13 cellular contexts compared by ENCODE assay signal in the genomic region with DNA sequence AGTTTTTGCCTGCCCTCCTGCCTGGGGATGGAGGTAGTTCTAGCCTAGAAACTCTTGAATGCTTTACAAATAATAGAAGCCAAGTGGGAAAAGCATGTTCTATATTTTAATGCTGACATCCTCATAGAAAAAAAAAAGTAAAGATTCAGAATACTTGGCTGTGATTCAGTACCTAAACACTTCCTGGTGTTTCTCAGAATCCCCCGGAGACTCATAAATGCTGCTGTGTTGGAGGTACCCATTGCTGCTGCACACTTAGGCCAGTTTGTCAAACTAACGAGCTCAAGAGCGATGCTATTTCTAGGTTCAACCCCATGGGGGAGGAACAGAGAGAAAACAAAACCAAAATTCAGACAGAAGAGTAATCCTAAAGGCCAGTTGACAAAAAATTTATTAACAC. TPM values are rescaled to one million over a fixed set of nuclear protein-coding genes. Genes with fewer than 3 reads are reported as not detected.
DNase-seq lines count a peak whose midpoint lies in the region; ATAC-seq and TF ChIP-seq lines count a peak whose summit lies in the region.
"Had no signal": no experiment of that assay in that cellular context is flagged by ENCODE, and none has a peak within 500 bp of the region (broad histone marks: within the 10 kb centered on the region; RNA-seq: fewer than 3 reads in every experiment).

No MANE protein-coding gene starts in this region.

- in situ Hi-C loops in astrocyte of the spinal cord (cut with HindIII; ENCODE audit: low sequenced_read_pairs) = no loop called here

- TF ChIP-seq CTCF in astrocyte of the spinal cord (IDR thresholded peaks at IDR 0.05; ENCODE audit: low read depth, low read length) (no peak), nephron (IDR thresholded peaks at IDR 0.05; ENCODE audit: unreplicated experiment in 3 of 3) (no peak), vagina (IDR thresholded peaks at IDR 0.05) (no peak)

- TF ChIP-seq POLR2A in vagina (IDR thresholded peaks at IDR 0.05) = no peak

- H3K4me1 ChIP-seq in vagina = no peaks in the 10 kb centered on the region

- peaks cover 34% of the 10 kb centered on the region for H3K4me1 Mint-ChIP-seq in nephron
- H3K4me1 Mint-ChIP-seq in naive thymus-derived CD8-positive, alpha-beta T cell = peaks cover 0 to 2% (median 0%) of the 10 kb centered on the region in 4 donors
- H3K4me1 Mint-ChIP-seq: activated naive CD8-positive, alpha-beta T cell treated with anti-CD3 and anti-CD28 coated beads, Interleukin-2, amount 10 ng/mL, durations not matched to agents 7 days and 5 days had no signal

- H3K4me3 ChIP-seq in astrocyte of the spinal cord (ENCODE audit: low read depth, low read length) (no peak overlapping the region), vagina (no peak overlapping the region)
- H3K4me3 ChIP-seq: left ventricle myocardium inferior had no signal

- peak overlapping the region; percentile 75 to 92 (median 80) for H3K27ac Mint-ChIP-seq in nephron
- no peak overlapping the region for H3K27ac Mint-ChIP-seq in naive thymus-derived CD8-positive, alpha-beta T cell
- H3K27ac Mint-ChIP-seq: activated naive CD8-positive, alpha-beta T cell treated with anti-CD3 and anti-CD28 coated beads, Interleukin-2, amount 10 ng/mL, durations not matched to agents 7 days and 5 days; dendritic cell treated with granulocyte-macrophage colony-stimulating factor and Interleukin-4, amounts not matched to agents 40 ng/mL and 50 ng/mL, for 4 days; stimulated activated naive B cell treated with anti-CD40 and anti-IgM and Interleukin-4, amounts not matched to agents 10 μg/mL and 1 μg/mL and 100 μg/mL, for 72 hours had no signal

- no peaks in the 10 kb centered on the region for H3K9me3 Mint-ChIP-seq in nephron
- no peaks in the 10 kb centered on the region for H3K9me3 Mint-ChIP-seq in naive thymus-derived CD8-positive, alpha-beta T cell
- H3K9me3 Mint-ChIP-seq: activated naive CD8-positive, alpha-beta T cell treated with anti-CD3 and anti-CD28 coated beads, Interleukin-2, amount 10 ng/mL, durations not matched to agents 7 days and 5 days; dendritic cell treated with granulocyte-macrophage colony-stimulating factor and Interleukin-4, amounts not matched to agents 40 ng/mL and 50 ng/mL, for 4 days; stimulated activated naive B cell treated with anti-CD40 and anti-IgM and Interleukin-4, amounts not matched to agents 10 μg/mL and 1 μg/mL and 100 μg/mL, for 72 hours had no signal

- peak overlapping the region in 1 of 3 experiments; percentile 5 for H3K4me3 Mint-ChIP-seq in nephron
- H3K4me3 Mint-ChIP-seq in naive thymus-derived CD8-positive, alpha-beta T cell = no peak overlapping the region
- H3K4me3 Mint-ChIP-seq: activated naive CD8-positive, alpha-beta T cell treated with anti-CD3 and anti-CD28 coated beads, Interleukin-2, amount 10 ng/mL, durations not matched to agents 7 days and 5 days; dendritic cell treated with granulocyte-macrophage colony-stimulating factor and Interleukin-4, amounts not matched to agents 40 ng/mL and 50 ng/mL, for 4 days; stimulated activated naive B cell treated with anti-CD40 and anti-IgM and Interleukin-4, amounts not matched to agents 10 μg/mL and 1 μg/mL and 100 μg/mL, for 72 hours had no signal

- H3K27ac ChIP-seq in vagina = no peak overlapping the region
- H3K27ac ChIP-seq: left ventricle myocardium inferior had no signal

- intact Hi-C loops in vagina (cut with DNase I) = no loop called here

- ATAC-seq in GM21619 (IDR thresholded peaks at IDR 0.05; ENCODE audit: unreplicated experiment) = no peak
- no peak for ATAC-seq in naive thymus-derived CD8-positive, alpha-beta T cell
- ATAC-seq: stimulated activated naive B cell treated with anti-CD40 and anti-IgM and Interleukin-4, amounts not matched to agents 10 μg/mL and 1 μg/mL and 100 μg/mL, for 72 hours had no signal

- no peaks in the 10 kb centered on the region for H3K9me3 ChIP-seq in vagina
- H3K9me3 ChIP-seq: left ventricle myocardium inferior had no signal

- POLR2A ChIA-PET in naive thymus-derived CD8-positive, alpha-beta T cell (lab: Charles Lee) = no interaction called here

- H3K27me3 ChIP-seq in vagina = no peaks in the 10 kb centered on the region

- DNase-seq in EH (ENCODE audit: low read depth) (peak; percentile 41), HT1080 (ENCODE audit: low read depth) (peak; percentile 3), astrocyte of the spinal cord (ENCODE audit: low read depth, low spot score) (peak; percentile 8), vagina (ENCODE audit: extremely low spot score in 2 of 2) (no peak), mucosa of gallbladder (ENCODE audit: low spot score) (no peak)
- DNase-seq in naive thymus-derived CD8-positive, alpha-beta T cell = no peak
- DNase-seq: activated naive CD8-positive, alpha-beta T cell treated with anti-CD3 and anti-CD28 coated beads, Interleukin-2, amount 10 ng/mL, durations not matched to agents 7 days and 5 days; left ventricle myocardium inferior; NCI-H146; stimulated activated naive B cell treated with anti-CD40 and anti-IgM and Interleukin-4, amounts not matched to agents 10 μg/mL and 1 μg/mL and 100 μg/mL, for 72 hours had no signal

- peaks cover 5% of the 10 kb centered on the region for H3K27me3 Mint-ChIP-seq in nephron (ENCODE audit: low read depth)
- peaks cover 9 to 18% (median 14%) of the 10 kb centered on the region in 5 donors for H3K27me3 Mint-ChIP-seq in naive thymus-derived CD8-positive, alpha-beta T cell

- no peaks in the 10 kb centered on the region for H3K36me3 ChIP-seq in vagina
- H3K36me3 ChIP-seq: left ventricle myocardium inferior had no signal

- no peaks in the 10 kb centered on the region for H3K36me3 Mint-ChIP-seq in nephron (ENCODE audit: low read depth)
- H3K36me3 Mint-ChIP-seq in naive thymus-derived CD8-positive, alpha-beta T cell = no peaks in the 10 kb centered on the region
- H3K36me3 Mint-ChIP-seq: activated naive CD8-positive, alpha-beta T cell treated with anti-CD3 and anti-CD28 coated beads, Interleukin-2, amount 10 ng/mL, durations not matched to agents 7 days and 5 days; stimulated activated naive B cell treated with anti-CD40 and anti-IgM and Interleukin-4, amounts not matched to agents 10 μg/mL and 1 μg/mL and 100 μg/mL, for 72 hours had no signal

RNA-seq across cellular contexts. Expression of gene ZFP64, which starts 38.8 kb away (rescaled TPM):
- 11.2 and 14.6 TPM in 2 replicates for total RNA-seq in HT1080 (2014; rRNA removed; shearing (Covaris generic))
- 25.9 and 30.6 TPM in 2 replicates for polyA plus RNA-seq in HT1080 (2015; cell fraction: cytosol; rRNA removed)
- polyA plus RNA-seq in HT1080 (2015; cell fraction: nucleus; rRNA removed) = 18.9 and 19.1 TPM in 2 replicates
- total RNA-seq in vagina = 18.4 TPM
- total RNA-seq in naive thymus-derived CD8-positive, alpha-beta T cell = 10 to 100 TPM; 11.6 to 12.6 TPM
- polyA plus RNA-seq in naive thymus-derived CD8-positive, alpha-beta T cell = 10 to 100 TPM in 1 of 3 donors, 1 to 10 TPM in 2; 6.0 to 10.1 (median 7.1) TPM
- total RNA-seq in mucosa of gallbladder = 16.8 TPM

Comparison
In these comparisons a context has a peak if more than half of its experiments do, and no peak if none do; other contexts are left out.
1. DNase-seq: peak in EH (single experiment), HT1080 (single experiment) and astrocyte of the spinal cord (single experiment); none in vagina (0 of 2), naive thymus-derived CD8-positive, alpha-beta T cell (0 of 10) and mucosa of gallbladder (single experiment).
2. H3K27ac Mint-ChIP-seq: peak in nephron (3 of 3); none in naive thymus-derived CD8-positive, alpha-beta T cell (0 of 10).